ENCODE assay signal across 1 cellular context in the genomic region with DNA sequence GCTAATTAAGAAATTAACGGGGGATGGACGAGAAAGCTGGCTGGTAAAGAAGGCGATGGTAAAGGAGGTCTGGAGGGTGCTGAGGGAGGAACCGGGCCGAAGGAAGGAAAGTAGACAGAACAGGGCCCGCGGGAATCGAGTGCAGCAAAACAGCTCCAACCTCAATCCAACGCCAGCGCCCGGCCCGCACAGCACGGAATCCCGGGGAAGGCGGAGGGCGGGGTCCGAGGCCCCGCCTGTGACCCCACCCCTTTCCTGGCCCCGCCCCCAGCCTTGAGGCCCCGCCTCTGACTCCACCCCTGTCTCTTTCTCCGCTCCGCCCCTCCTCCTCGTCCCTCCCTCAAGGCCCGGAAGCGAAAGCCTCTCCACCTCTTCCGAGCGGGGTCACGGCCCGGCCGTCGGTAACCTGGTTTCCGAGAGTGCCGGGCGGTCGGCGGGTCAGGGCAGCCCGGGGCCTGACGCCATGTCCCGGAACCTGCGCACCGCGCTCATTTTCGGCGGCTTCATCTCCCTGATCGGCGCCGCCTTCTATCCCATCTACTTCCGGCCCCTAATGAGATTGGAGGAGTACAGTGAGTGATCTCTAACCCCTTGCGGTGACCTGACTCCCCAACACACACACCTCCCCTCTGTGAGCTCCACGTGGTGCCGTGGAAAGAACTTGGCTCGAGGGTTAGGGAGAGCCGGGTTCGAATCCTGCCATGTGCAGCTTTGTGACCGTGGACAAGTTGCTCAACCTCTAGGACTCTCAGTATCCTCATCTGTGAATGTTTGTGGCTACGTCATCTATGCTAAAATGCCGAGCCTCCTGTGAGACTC.
A peak's percentile ranks its signal among the peaks of the same experiment; 100 is the strongest.
TF ChIP-seq lines count a peak whose summit lies in the region.

A gene (plus strand): TSS at position 370 of the 819 bp plus-strand sequence. CDS start 94 bp downstream, at position 464.

TF ChIP-seq in HepG2, 621 proteins besides CTCF, POLR2A, EP300 and RAD21 (continued from another document and continues in another):
- TF ChIP-seq, protein P1, sequence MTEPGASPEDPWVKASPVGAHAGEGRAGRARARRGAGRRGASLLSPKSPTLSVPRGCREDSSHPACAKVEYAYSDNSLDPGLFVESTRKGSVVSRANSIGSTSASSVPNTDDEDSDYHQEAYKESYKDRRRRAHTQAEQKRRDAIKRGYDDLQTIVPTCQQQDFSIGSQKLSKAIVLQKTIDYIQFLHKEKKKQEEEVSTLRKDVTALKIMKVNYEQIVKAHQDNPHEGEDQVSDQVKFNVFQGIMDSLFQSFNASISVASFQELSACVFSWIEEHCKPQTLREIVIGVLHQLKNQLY (CRISPR knock-in tag; IDR thresholded peaks at IDR 0.05) = no peak
- peak; percentile 38; the same call in 1 of the 2 replicates for TF ChIP-seq NFYB (CRISPR knock-in tag; IDR thresholded peaks at IDR 0.05)
- TF ChIP-seq ZNF768 (CRISPR knock-in tag; IDR thresholded peaks at IDR 0.05) = peak; percentile 37; the same call in 1 of the 2 replicates
- no peak for TF ChIP-seq EHMT2 (IDR thresholded peaks at IDR 0.05; ENCODE audit: borderline replicate concordance, low read depth, low read length)
- TF ChIP-seq, protein P2, sequence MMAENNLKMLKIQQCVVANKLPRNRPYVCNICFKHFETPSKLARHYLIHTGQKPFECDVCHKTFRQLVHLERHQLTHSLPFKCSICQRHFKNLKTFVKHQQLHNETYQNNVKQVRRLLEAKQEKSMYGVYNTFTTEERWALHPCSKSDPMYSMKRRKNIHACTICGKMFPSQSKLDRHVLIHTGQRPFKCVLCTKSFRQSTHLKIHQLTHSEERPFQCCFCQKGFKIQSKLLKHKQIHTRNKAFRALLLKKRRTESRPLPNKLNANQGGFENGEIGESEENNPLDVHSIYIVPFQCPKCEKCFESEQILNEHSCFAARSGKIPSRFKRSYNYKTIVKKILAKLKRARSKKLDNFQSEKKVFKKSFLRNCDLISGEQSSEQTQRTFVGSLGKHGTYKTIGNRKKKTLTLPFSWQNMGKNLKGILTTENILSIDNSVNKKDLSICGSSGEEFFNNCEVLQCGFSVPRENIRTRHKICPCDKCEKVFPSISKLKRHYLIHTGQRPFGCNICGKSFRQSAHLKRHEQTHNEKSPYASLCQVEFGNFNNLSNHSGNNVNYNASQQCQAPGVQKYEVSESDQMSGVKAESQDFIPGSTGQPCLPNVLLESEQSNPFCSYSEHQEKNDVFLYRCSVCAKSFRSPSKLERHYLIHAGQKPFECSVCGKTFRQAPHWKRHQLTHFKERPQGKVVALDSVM (CRISPR knock-in tag; IDR thresholded peaks at IDR 0.05) = no peak; the same call in 1 of the 2 replicates
- no peak for TF ChIP-seq ZNF776 (CRISPR knock-in tag; IDR thresholded peaks at IDR 0.05)
- no peak; the same call in 1 of the 2 replicates for TF ChIP-seq ZNF607 (CRISPR knock-in tag; IDR thresholded peaks at IDR 0.05; ENCODE audit: borderline replicate concordance)
- no peak for TF ChIP-seq POLR2AphosphoS2 (IDR thresholded peaks at IDR 0.05; ENCODE audit: low read depth, low read length)
- peak; percentile 56; the same call in 1 of the 2 replicates for TF ChIP-seq ZNF136 (CRISPR knock-in tag; IDR thresholded peaks at IDR 0.05; ENCODE audit: low read depth)
- no peak; the same call in 1 of the 2 replicates for TF ChIP-seq HES4 (CRISPR knock-in tag; IDR thresholded peaks at IDR 0.05; ENCODE audit: borderline replicate concordance)
- no peak for TF ChIP-seq CBX2 (IDR thresholded peaks at IDR 0.05; ENCODE audit: low read depth, low read length)
- TF ChIP-seq CBX2 (CRISPR knock-in tag; IDR thresholded peaks at IDR 0.05; ENCODE audit: low read depth) = no peak
- no peak for TF ChIP-seq ZNF737 (CRISPR knock-in tag; IDR thresholded peaks at IDR 0.05; ENCODE audit: borderline replicate concordance)
- TF ChIP-seq MATR3 (CRISPR knock-in tag; IDR thresholded peaks at IDR 0.05) = no peak
- TF ChIP-seq, protein P3, sequence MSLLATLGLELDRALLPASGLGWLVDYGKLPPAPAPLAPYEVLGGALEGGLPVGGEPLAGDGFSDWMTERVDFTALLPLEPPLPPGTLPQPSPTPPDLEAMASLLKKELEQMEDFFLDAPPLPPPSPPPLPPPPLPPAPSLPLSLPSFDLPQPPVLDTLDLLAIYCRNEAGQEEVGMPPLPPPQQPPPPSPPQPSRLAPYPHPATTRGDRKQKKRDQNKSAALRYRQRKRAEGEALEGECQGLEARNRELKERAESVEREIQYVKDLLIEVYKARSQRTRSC (CRISPR knock-in tag; IDR thresholded peaks at IDR 0.05; ENCODE audit: low read depth) = 0 out of 2 replicates have a peak, but pooled peaks have one; percentile 21
- TF ChIP-seq SALL2 (CRISPR knock-in tag; IDR thresholded peaks at IDR 0.05) = peak; percentile 63
- TF ChIP-seq, protein P4, sequence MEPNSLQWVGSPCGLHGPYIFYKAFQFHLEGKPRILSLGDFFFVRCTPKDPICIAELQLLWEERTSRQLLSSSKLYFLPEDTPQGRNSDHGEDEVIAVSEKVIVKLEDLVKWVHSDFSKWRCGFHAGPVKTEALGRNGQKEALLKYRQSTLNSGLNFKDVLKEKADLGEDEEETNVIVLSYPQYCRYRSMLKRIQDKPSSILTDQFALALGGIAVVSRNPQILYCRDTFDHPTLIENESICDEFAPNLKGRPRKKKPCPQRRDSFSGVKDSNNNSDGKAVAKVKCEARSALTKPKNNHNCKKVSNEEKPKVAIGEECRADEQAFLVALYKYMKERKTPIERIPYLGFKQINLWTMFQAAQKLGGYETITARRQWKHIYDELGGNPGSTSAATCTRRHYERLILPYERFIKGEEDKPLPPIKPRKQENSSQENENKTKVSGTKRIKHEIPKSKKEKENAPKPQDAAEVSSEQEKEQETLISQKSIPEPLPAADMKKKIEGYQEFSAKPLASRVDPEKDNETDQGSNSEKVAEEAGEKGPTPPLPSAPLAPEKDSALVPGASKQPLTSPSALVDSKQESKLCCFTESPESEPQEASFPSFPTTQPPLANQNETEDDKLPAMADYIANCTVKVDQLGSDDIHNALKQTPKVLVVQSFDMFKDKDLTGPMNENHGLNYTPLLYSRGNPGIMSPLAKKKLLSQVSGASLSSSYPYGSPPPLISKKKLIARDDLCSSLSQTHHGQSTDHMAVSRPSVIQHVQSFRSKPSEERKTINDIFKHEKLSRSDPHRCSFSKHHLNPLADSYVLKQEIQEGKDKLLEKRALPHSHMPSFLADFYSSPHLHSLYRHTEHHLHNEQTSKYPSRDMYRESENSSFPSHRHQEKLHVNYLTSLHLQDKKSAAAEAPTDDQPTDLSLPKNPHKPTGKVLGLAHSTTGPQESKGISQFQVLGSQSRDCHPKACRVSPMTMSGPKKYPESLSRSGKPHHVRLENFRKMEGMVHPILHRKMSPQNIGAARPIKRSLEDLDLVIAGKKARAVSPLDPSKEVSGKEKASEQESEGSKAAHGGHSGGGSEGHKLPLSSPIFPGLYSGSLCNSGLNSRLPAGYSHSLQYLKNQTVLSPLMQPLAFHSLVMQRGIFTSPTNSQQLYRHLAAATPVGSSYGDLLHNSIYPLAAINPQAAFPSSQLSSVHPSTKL (CRISPR knock-in tag; IDR thresholded peaks at IDR 0.05) = peak; percentile 32
- no peak for TF ChIP-seq U2AF1 (optimal IDR thresholded peaks at IDR 0.05; ENCODE audit: low read depth, low read length)
- TF ChIP-seq SOX6 (IDR thresholded peaks at IDR 0.05) = no peak
- peak; percentile 42; the same call in 1 of the 2 replicates for TF ChIP-seq SOX6 (CRISPR knock-in tag; IDR thresholded peaks at IDR 0.05)
- TF ChIP-seq BCL6 (CRISPR knock-in tag; IDR thresholded peaks at IDR 0.05) = peak; percentile 42
- no peak for TF ChIP-seq TGIF2 (CRISPR knock-in tag; IDR thresholded peaks at IDR 0.05)
- peak; percentile 51 for TF ChIP-seq ZNF781 (CRISPR knock-in tag; IDR thresholded peaks at IDR 0.05; ENCODE audit: borderline replicate concordance, not compliant biosample characterization)
- TF ChIP-seq, protein P5, sequence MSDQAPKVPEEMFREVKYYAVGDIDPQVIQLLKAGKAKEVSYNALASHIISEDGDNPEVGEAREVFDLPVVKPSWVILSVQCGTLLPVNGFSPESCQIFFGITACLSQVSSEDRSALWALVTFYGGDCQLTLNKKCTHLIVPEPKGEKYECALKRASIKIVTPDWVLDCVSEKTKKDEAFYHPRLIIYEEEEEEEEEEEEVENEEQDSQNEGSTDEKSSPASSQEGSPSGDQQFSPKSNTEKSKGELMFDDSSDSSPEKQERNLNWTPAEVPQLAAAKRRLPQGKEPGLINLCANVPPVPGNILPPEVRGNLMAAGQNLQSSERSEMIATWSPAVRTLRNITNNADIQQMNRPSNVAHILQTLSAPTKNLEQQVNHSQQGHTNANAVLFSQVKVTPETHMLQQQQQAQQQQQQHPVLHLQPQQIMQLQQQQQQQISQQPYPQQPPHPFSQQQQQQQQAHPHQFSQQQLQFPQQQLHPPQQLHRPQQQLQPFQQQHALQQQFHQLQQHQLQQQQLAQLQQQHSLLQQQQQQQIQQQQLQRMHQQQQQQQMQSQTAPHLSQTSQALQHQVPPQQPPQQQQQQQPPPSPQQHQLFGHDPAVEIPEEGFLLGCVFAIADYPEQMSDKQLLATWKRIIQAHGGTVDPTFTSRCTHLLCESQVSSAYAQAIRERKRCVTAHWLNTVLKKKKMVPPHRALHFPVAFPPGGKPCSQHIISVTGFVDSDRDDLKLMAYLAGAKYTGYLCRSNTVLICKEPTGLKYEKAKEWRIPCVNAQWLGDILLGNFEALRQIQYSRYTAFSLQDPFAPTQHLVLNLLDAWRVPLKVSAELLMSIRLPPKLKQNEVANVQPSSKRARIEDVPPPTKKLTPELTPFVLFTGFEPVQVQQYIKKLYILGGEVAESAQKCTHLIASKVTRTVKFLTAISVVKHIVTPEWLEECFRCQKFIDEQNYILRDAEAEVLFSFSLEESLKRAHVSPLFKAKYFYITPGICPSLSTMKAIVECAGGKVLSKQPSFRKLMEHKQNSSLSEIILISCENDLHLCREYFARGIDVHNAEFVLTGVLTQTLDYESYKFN (CRISPR knock-in tag; conservative IDR thresholded peaks at IDR 0.05) = peak; percentile 41
- TF ChIP-seq, protein P6, sequence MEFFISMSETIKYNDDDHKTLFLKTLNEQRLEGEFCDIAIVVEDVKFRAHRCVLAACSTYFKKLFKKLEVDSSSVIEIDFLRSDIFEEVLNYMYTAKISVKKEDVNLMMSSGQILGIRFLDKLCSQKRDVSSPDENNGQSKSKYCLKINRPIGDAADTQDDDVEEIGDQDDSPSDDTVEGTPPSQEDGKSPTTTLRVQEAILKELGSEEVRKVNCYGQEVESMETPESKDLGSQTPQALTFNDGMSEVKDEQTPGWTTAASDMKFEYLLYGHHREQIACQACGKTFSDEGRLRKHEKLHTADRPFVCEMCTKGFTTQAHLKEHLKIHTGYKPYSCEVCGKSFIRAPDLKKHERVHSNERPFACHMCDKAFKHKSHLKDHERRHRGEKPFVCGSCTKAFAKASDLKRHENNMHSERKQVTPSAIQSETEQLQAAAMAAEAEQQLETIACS (CRISPR knock-in tag; IDR thresholded peaks at IDR 0.05) = 0 out of 2 replicates have a peak, but pooled peaks have one; percentile 18
- 0 out of 2 replicates have a peak, but pooled peaks have one; percentile 29 for TF ChIP-seq ZNF546 (CRISPR knock-in tag; conservative IDR thresholded peaks at IDR 0.05)
- no peak for TF ChIP-seq GLI4 (CRISPR knock-in tag; IDR thresholded peaks at IDR 0.05; ENCODE audit: borderline replicate concordance)
- 0 out of 2 replicates have a peak, but pooled peaks have one; percentile 21 for TF ChIP-seq DNMT3B (CRISPR knock-in tag; conservative IDR thresholded peaks at IDR 0.05)
- TF ChIP-seq ZEB1 (IDR thresholded peaks at IDR 0.05; ENCODE audit: insufficient replicate concordance, low read depth) = peak; percentile 26
- no peak for TF ChIP-seq ZNF468 (CRISPR knock-in tag; IDR thresholded peaks at IDR 0.05)
- TF ChIP-seq ZNF143 (CRISPR knock-in tag; IDR thresholded peaks at IDR 0.05) = peak; percentile 10; the same call in 1 of the 2 replicates
- TF ChIP-seq ZFX (CRISPR knock-in tag; IDR thresholded peaks at IDR 0.05; ENCODE audit: low read depth) = peak; percentile 72
- TF ChIP-seq, protein P7, sequence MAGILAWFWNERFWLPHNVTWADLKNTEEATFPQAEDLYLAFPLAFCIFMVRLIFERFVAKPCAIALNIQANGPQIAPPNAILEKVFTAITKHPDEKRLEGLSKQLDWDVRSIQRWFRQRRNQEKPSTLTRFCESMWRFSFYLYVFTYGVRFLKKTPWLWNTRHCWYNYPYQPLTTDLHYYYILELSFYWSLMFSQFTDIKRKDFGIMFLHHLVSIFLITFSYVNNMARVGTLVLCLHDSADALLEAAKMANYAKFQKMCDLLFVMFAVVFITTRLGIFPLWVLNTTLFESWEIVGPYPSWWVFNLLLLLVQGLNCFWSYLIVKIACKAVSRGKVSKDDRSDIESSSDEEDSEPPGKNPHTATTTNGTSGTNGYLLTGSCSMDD (CRISPR knock-in tag; IDR thresholded peaks at IDR 0.05) = no peak
- TF ChIP-seq, protein P8, sequence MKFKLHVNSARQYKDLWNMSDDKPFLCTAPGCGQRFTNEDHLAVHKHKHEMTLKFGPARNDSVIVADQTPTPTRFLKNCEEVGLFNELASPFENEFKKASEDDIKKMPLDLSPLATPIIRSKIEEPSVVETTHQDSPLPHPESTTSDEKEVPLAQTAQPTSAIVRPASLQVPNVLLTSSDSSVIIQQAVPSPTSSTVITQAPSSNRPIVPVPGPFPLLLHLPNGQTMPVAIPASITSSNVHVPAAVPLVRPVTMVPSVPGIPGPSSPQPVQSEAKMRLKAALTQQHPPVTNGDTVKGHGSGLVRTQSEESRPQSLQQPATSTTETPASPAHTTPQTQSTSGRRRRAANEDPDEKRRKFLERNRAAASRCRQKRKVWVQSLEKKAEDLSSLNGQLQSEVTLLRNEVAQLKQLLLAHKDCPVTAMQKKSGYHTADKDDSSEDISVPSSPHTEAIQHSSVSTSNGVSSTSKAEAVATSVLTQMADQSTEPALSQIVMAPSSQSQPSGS (CRISPR knock-in tag; IDR thresholded peaks at IDR 0.05) = no peak; the same call in 1 of the 2 replicates
- TF ChIP-seq ZNF678 (CRISPR knock-in tag; IDR thresholded peaks at IDR 0.05) = no peak
- no peak for TF ChIP-seq EEA1 (CRISPR knock-in tag; IDR thresholded peaks at IDR 0.05; ENCODE audit: borderline replicate concordance)
- TF ChIP-seq, protein P9, sequence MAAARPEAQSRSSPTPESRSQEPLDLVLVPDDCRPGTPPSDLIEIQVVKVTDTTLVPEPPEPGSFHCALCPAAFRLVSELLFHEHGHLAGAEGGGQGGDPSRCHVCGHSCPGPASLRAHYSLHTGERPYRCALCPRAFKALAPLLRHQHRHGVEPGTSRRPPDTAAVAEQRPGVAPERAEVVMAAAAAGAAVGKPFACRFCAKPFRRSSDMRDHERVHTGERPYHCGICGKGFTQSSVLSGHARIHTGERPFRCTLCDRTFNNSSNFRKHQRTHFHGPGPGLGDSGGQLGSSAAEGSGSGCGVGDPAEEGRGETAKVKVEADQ (CRISPR knock-in tag; IDR thresholded peaks at IDR 0.05; ENCODE audit: borderline replicate concordance) = no peak; the same call in 1 of the 2 replicates
- peak; percentile 56; the same call in 1 of the 2 replicates for TF ChIP-seq RXRB (CRISPR knock-in tag; IDR thresholded peaks at IDR 0.05; ENCODE audit: borderline replicate concordance)
- TF ChIP-seq, protein P10, sequence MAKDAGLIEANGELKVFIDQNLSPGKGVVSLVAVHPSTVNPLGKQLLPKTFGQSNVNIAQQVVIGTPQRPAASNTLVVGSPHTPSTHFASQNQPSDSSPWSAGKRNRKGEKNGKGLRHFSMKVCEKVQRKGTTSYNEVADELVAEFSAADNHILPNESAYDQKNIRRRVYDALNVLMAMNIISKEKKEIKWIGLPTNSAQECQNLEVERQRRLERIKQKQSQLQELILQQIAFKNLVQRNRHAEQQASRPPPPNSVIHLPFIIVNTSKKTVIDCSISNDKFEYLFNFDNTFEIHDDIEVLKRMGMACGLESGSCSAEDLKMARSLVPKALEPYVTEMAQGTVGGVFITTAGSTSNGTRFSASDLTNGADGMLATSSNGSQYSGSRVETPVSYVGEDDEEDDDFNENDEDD (CRISPR knock-in tag; IDR thresholded peaks at IDR 0.05; ENCODE audit: borderline replicate concordance) = peak; percentile 87
- no peak for TF ChIP-seq PCBP2 (optimal IDR thresholded peaks at IDR 0.05; ENCODE audit: low read depth, low read length, poor library complexity, severe bottlenecking)
- no peak for TF ChIP-seq PTBP1 (IDR thresholded peaks at IDR 0.05; ENCODE audit: low read depth, low read length, poor library complexity, severe bottlenecking)
